1 cellular context compared by ENCODE assay signal in genomic region chr10:28532509-28533314, GRCh38.
TF ChIP-seq lines count a peak whose summit lies in the region.

A gene with protein sequence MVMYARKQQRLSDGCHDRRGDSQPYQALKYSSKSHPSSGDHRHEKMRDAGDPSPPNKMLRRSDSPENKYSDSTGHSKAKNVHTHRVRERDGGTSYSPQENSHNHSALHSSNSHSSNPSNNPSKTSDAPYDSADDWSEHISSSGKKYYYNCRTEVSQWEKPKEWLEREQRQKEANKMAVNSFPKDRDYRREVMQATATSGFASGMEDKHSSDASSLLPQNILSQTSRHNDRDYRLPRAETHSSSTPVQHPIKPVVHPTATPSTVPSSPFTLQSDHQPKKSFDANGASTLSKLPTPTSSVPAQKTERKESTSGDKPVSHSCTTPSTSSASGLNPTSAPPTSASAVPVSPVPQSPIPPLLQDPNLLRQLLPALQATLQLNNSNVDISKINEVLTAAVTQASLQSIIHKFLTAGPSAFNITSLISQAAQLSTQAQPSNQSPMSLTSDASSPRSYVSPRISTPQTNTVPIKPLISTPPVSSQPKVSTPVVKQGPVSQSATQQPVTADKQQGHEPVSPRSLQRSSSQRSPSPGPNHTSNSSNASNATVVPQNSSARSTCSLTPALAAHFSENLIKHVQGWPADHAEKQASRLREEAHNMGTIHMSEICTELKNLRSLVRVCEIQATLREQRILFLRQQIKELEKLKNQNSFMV (plus strand): TSS chr10:28533118. CDS start chr10:28533580, 462 bp downstream.

TF ChIP-seq in K562, 482 proteins besides CTCF, POLR2A, EP300 and RAD21 (continued from another document):
- no peak for TF ChIP-seq PATZ1 (CRISPR knock-in tag; IDR thresholded peaks at IDR 0.05; ENCODE audit: borderline replicate concordance)
